23 cellular contexts compared by ENCODE assay signal in the genomic region with DNA sequence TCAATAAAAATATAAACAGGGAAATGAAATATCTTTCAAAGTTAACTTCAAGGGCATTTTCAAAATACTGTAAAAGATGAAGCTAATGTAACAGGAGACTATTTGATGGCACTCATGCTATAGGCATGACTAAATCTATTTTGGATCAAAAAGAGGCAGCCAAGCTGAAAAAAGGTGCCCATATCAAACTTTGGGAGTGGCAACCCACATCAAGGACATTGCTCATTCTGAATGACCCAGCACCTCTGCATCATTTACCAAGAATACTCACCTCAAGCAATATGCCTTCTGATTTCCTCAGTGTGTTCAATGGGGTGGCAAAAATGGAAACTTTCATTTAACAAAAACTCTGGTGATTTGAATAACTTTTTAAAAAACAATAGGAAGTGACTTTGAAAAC.
"Had no signal": no experiment of that assay in that cellular context is flagged by ENCODE, and none has a peak within 500 bp of the region (broad histone marks: within the 10 kb centered on the region; RNA-seq: fewer than 3 reads in every experiment).

No MANE protein-coding gene starts in this region.

- H3K9me3 Mint-ChIP-seq: endodermal cell had no signal

- H3K36me3 ChIP-seq: colonic mucosa, esophagus muscularis mucosa, gastroesophageal sphincter, heart left ventricle, left lung, lower lobe of right lung had no signal

- H3K4me2 ChIP-seq: hepatocyte had no signal

- H3K27ac ChIP-seq: colonic mucosa, esophagus muscularis mucosa, foreskin keratinocyte, gastroesophageal sphincter, heart left ventricle, hepatocyte, left lung, lower lobe of right lung had no signal

- H3K4me3 ChIP-seq: colonic mucosa, esophagus muscularis mucosa, gastroesophageal sphincter, heart left ventricle, hepatocyte, left lung, lower lobe of right lung had no signal

- H2AFZ ChIP-seq: hepatocyte had no signal

- H3K9me3 ChIP-seq: colonic mucosa, esophagus muscularis mucosa, gastroesophageal sphincter, lower lobe of right lung had no signal

- H3K4me3 Mint-ChIP-seq: dendritic cell treated with granulocyte-macrophage colony-stimulating factor and Interleukin-4, amounts not matched to agents 40 ng/mL and 50 ng/mL, for 4 days; effector memory CD8-positive, alpha-beta T cell; endodermal cell; immature natural killer cell; naive thymus-derived CD4-positive, alpha-beta T cell had no signal

- H3K27ac Mint-ChIP-seq: dendritic cell treated with granulocyte-macrophage colony-stimulating factor and Interleukin-4, amounts not matched to agents 40 ng/mL and 50 ng/mL, for 4 days; effector memory CD8-positive, alpha-beta T cell; endodermal cell; immature natural killer cell; naive thymus-derived CD4-positive, alpha-beta T cell had no signal

- H3K79me2 ChIP-seq: hepatocyte had no signal

- H3K4me1 Mint-ChIP-seq: endodermal cell; immature natural killer cell; naive thymus-derived CD4-positive, alpha-beta T cell had no signal

- H3K4me1 ChIP-seq: colonic mucosa, esophagus muscularis mucosa, foreskin keratinocyte, gastroesophageal sphincter, heart left ventricle, left lung, lower lobe of right lung had no signal

- H3K27me3 Mint-ChIP-seq: dendritic cell treated with granulocyte-macrophage colony-stimulating factor and Interleukin-4, amounts not matched to agents 40 ng/mL and 50 ng/mL, for 4 days; effector memory CD8-positive, alpha-beta T cell; naive thymus-derived CD4-positive, alpha-beta T cell had no signal

- H3K27me3 ChIP-seq: colonic mucosa, esophagus muscularis mucosa, foreskin keratinocyte, gastroesophageal sphincter, heart left ventricle, hepatocyte, left lung had no signal

- DNase-seq: colonic mucosa; cortex of kidney; effector CD8-positive, alpha-beta T cell; effector memory CD8-positive, alpha-beta T cell; endodermal cell; heart left ventricle; hypothalamus; immature natural killer cell; islet precursor cell; kidney; kidney glomerular epithelial cell; left cardiac atrium; left lung; left ventricle myocardium superior; lower lobe of right lung; mesenchymal stem cell; midbrain; naive thymus-derived CD4-positive, alpha-beta T cell had no signal
